In genomic region chr3:48469046-48469915, GRCh38 we compare ENCODE assay signal across 11 cellular contexts. TPM values are rescaled to one million over a fixed set of nuclear protein-coding genes. Genes with fewer than 3 reads are reported as not detected.
DNase-seq lines count a peak whose midpoint lies in the region; ATAC-seq and TF ChIP-seq lines count a peak whose summit lies in the region.
"Had no signal": no experiment of that assay in that cellular context is flagged by ENCODE, and none has a peak within 500 bp of the region (broad histone marks: within the 10 kb centered on the region; RNA-seq: fewer than 3 reads in every experiment).

No MANE protein-coding gene starts in this region.

- H3K36me3 ChIP-seq in heart left ventricle (peaks cover 0 to 45% (median 19%) of the 10 kb centered on the region in 9 donors), lower lobe of right lung (peaks cover 42% of the 10 kb centered on the region), HAP-1 (replicated peaks) (peaks cover 46% of the 10 kb centered on the region)

- TF ChIP-seq CTCF in heart left ventricle (IDR thresholded peaks at IDR 0.05) (no peak), lower lobe of right lung (IDR thresholded peaks at IDR 0.05) (no peak), type B pancreatic cell (conservative IDR thresholded peaks at IDR 0.05) (no peak)

- peaks cover 19 to 38% of the 10 kb centered on the region in 2 donors for H3K36me3 Mint-ChIP-seq in activated naive CD4-positive, alpha-beta T cell treated with anti-CD3 and anti-CD28 coated beads, Interleukin-2, amount 50 U/mL, for 72 hours
- H3K36me3 Mint-ChIP-seq in type B pancreatic cell: peaks cover 8% of the 10 kb centered on the region

- POLR2A ChIA-PET in HEK293T (lab: Yijun Ruan, JAX): interaction anchor here (0.9 to 1.2 kb wide), 2 partner anchors 23 to 80 kb away, joined by 3 read pairs; partner anchors contain the start of gene ATRIP

- DNase-seq in heart left ventricle (no peak), cardiac septum (ENCODE audit: low spot score) (no peak), lower lobe of right lung (no peak), type B pancreatic cell (ENCODE audit: extremely low spot score, unreplicated experiment) (no peak), HEK293T (ENCODE audit: extremely low spot score) (no peak), HAP-1 (ENCODE audit: low spot score in 2 of 2) (no peak)
- DNase-seq in activated naive CD4-positive, alpha-beta T cell treated with anti-CD3 and anti-CD28 coated beads, Interleukin-2, amount 50 U/mL, for 72 hours (ENCODE audit: low spot score in 2 of 2): peak in 1 of 2 donors; percentile 53
- DNase-seq: NCI-H2171 had no signal

- no peaks in the 10 kb centered on the region for H3K9me3 Mint-ChIP-seq in activated naive CD4-positive, alpha-beta T cell treated with anti-CD3 and anti-CD28 coated beads, Interleukin-2, amount 50 U/mL, for 72 hours
- no peaks in the 10 kb centered on the region for H3K9me3 Mint-ChIP-seq in type B pancreatic cell

- H3K4me3 ChIP-seq in heart left ventricle: peak overlapping the region in 1 of 12 donors; percentile 11
- H3K4me3 ChIP-seq in lower lobe of right lung: no peak overlapping the region
- H3K4me3 ChIP-seq in HAP-1: no peak overlapping the region
- H3K4me3 ChIP-seq: skin epidermis had no signal

- no peaks in the 10 kb centered on the region for H3K27me3 Mint-ChIP-seq in type B pancreatic cell

- H3K9me3 ChIP-seq in heart left ventricle (no peaks in the 10 kb centered on the region), lower lobe of right lung (no peaks in the 10 kb centered on the region), HAP-1 (no peaks in the 10 kb centered on the region)

- H3K27me3 ChIP-seq in heart left ventricle (no peaks in the 10 kb centered on the region), lower lobe of right lung (ENCODE audit: low read depth) (no peaks in the 10 kb centered on the region), HAP-1 (ENCODE audit: low read depth) (no peaks in the 10 kb centered on the region)

- H3K4me1 Mint-ChIP-seq in type B pancreatic cell (ENCODE audit: unreplicated experiment): peaks cover 29% of the 10 kb centered on the region

- ATAC-seq in heart left ventricle: no peak
- no peak for ATAC-seq in activated naive CD4-positive, alpha-beta T cell treated with anti-CD3 and anti-CD28 coated beads, Interleukin-2, amount 50 U/mL, for 72 hours
- no peak for ATAC-seq in lower lobe of right lung
- no peak for ATAC-seq in GM19351 (IDR thresholded peaks at IDR 0.05; ENCODE audit: unreplicated experiment)

- TF ChIP-seq POLR2A in heart left ventricle (IDR thresholded peaks at IDR 0.05): no peak

- CTCF ChIA-PET in HEK293T (lab: Yijun Ruan, JAX): interaction anchor here (1.1 to 2.4 kb wide), 2 partner anchors 33 to 38 kb away, joined by 4 to 8 read pairs; no protein-coding TSS in a partner anchor

- peaks cover 17 to 90% (median 78%) of the 10 kb centered on the region in 12 donors for H3K4me1 ChIP-seq in heart left ventricle
- H3K4me1 ChIP-seq in lower lobe of right lung: peaks cover 89% of the 10 kb centered on the region
- peaks cover 21% of the 10 kb centered on the region for H3K4me1 ChIP-seq in HAP-1

- intact Hi-C loops in heart left ventricle (cut with DNase I): loop anchor here in 6 of 10 donors (5.0 to 10.0 kb wide), 3 partner anchors 33 to 166 kb away; partner anchors contain the start of genes SHISA5 (in 4 of the 6) and SLC26A6 (in 1 of the 6)
- intact Hi-C loops in cardiac septum (cut with DNase I): no loop called here
- intact Hi-C loops in lower lobe of right lung (cut with DNase I): loop anchor here (10.0 kb wide), 1 partner anchor 86 kb away; the partner anchor contains the start of gene PFKFB4

- no peak overlapping the region for H3K4me3 Mint-ChIP-seq in type B pancreatic cell

- H3K27ac Mint-ChIP-seq in activated naive CD4-positive, alpha-beta T cell treated with anti-CD3 and anti-CD28 coated beads, Interleukin-2, amount 50 U/mL, for 72 hours: peak overlapping the region; percentile 96 to 98
- H3K27ac Mint-ChIP-seq in type B pancreatic cell: peak overlapping the region; percentile 100

- H3K27ac ChIP-seq in heart left ventricle (peak overlapping the region in 9 of 12 donors; percentile 9 to 100 (median 92)), lower lobe of right lung (peak overlapping the region; percentile 100)
- H3K27ac ChIP-seq: epithelial cell of prostate had no signal

- in situ Hi-C loops in HAP-1 (cut with MboI; ENCODE audit: low sequenced_read_pairs): no loop called here

- WGBS in heart left ventricle, 4 donors: 78 to 85% (median 79%) methylated on average over 20 to 29 of the region's 29 CpGs

TF ChIP-seq in HEK293T, 16 proteins besides CTCF, POLR2A, EP300 and RAD21:
- TF ChIP-seq BHLHE40 (IDR thresholded peaks at IDR 0.05; ENCODE audit: borderline replicate concordance): no peak
- TF ChIP-seq PKNOX1 (IDR thresholded peaks at IDR 0.05): no peak
- TF ChIP-seq ZNF384 (IDR thresholded peaks at IDR 0.05): no peak
- TF ChIP-seq LEF1 (IDR thresholded peaks at IDR 0.05; ENCODE audit: borderline replicate concordance): no peak
- no peak for TF ChIP-seq ARNT (IDR thresholded peaks at IDR 0.05)
- no peak for TF ChIP-seq FOXM1 (IDR thresholded peaks at IDR 0.05; ENCODE audit: borderline replicate concordance)
- no peak for TF ChIP-seq SUZ12 (IDR thresholded peaks at IDR 0.05)
- TF ChIP-seq NFRKB (IDR thresholded peaks at IDR 0.05): no peak
- no peak for TF ChIP-seq TARDBP (IDR thresholded peaks at IDR 0.05)
- no peak for TF ChIP-seq CTBP1 (IDR thresholded peaks at IDR 0.05; ENCODE audit: borderline replicate concordance)
- TF ChIP-seq FOXK2 (IDR thresholded peaks at IDR 0.05): no peak
- no peak for TF ChIP-seq HDGF (IDR thresholded peaks at IDR 0.05; ENCODE audit: borderline replicate concordance)
- TF ChIP-seq L3MBTL2 (conservative IDR thresholded peaks at IDR 0.05): no peak
- TF ChIP-seq SP1 (IDR thresholded peaks at IDR 0.05): no peak
- TF ChIP-seq ELF4 (IDR thresholded peaks at IDR 0.05): no peak
- no peak for TF ChIP-seq FOXA1 (IDR thresholded peaks at IDR 0.05)
TF ChIP-seq in HEK293T: peak in this region for 0.

RNA-seq across cellular contexts. Expression of gene ATRIP, which starts 22.7 kb away (rescaled TPM):
- total RNA-seq in heart left ventricle (1 to 10 TPM; 2.1 to 5.0 (median 3.6) TPM), cardiac septum (4.1 TPM), lower lobe of right lung (5.9 TPM), type B pancreatic cell (ENCODE audit: low replicate concordance) (9.3 and 16.0 TPM in 2 replicates)
- 1 to 10 TPM; 2.6 to 5.1 TPM for polyA plus RNA-seq in heart left ventricle
- 10 to 100 TPM; 10.1 to 15.9 TPM for total RNA-seq in activated naive CD4-positive, alpha-beta T cell treated with anti-CD3 and anti-CD28 coated beads, Interleukin-2, amount 50 U/mL, for 72 hours

RNA-seq across cellular contexts. Expression of gene TMA7, which starts 29.2 kb away (rescaled TPM):
- total RNA-seq in heart left ventricle: 100 to 1,000 TPM; 177 to 284 (median 198) TPM
- polyA plus RNA-seq in heart left ventricle: 100 to 1,000 TPM; 289 to 733 TPM
- total RNA-seq in cardiac septum: 192 TPM
- 100 to 1,000 TPM; 168 to 307 TPM for total RNA-seq in activated naive CD4-positive, alpha-beta T cell treated with anti-CD3 and anti-CD28 coated beads, Interleukin-2, amount 50 U/mL, for 72 hours
- 153 TPM for total RNA-seq in lower lobe of right lung
- total RNA-seq in type B pancreatic cell (ENCODE audit: low replicate concordance): 268 and 281 TPM in 2 replicates

RNA-seq across cellular contexts. Expression of gene CCDC51, which starts 29.4 kb away (rescaled TPM):
- 10 to 100 TPM in 6 of 9 donors, 1 to 10 TPM in 3; 8.2 to 14.8 (median 11.6) TPM for total RNA-seq in heart left ventricle
- 10 to 100 TPM in 1 of 2 donors, 1 to 10 TPM in 1; 9.3 to 13.5 TPM for polyA plus RNA-seq in heart left ventricle
- total RNA-seq in cardiac septum: 8.9 TPM
- total RNA-seq in activated naive CD4-positive, alpha-beta T cell treated with anti-CD3 and anti-CD28 coated beads, Interleukin-2, amount 50 U/mL, for 72 hours: 10 to 100 TPM; 21.7 to 27.1 TPM
- 8.6 TPM for total RNA-seq in lower lobe of right lung
- total RNA-seq in type B pancreatic cell (ENCODE audit: low replicate concordance): 15.0 and 25.7 TPM in 2 replicates

RNA-seq across cellular contexts. Expression of gene SHISA5, which starts 34.7 kb away (rescaled TPM):
- total RNA-seq in heart left ventricle (100 to 1,000 TPM in 2 of 9 donors, 10 to 100 TPM in 7; 38.6 to 124 (median 54.6) TPM), cardiac septum (47.8 TPM), lower lobe of right lung (187 TPM), type B pancreatic cell (ENCODE audit: low replicate concordance) (162 and 193 TPM in 2 replicates)
- 10 to 100 TPM; 25.8 to 68.5 TPM for polyA plus RNA-seq in heart left ventricle
- 10 to 100 TPM; 64.0 to 75.3 TPM for total RNA-seq in activated naive CD4-positive, alpha-beta T cell treated with anti-CD3 and anti-CD28 coated beads, Interleukin-2, amount 50 U/mL, for 72 hours

RNA-seq across cellular contexts. Expression of gene PLXNB1, which starts 39.4 kb away (rescaled TPM):
- total RNA-seq in heart left ventricle (10 to 100 TPM; 28.0 to 71.8 (median 46.4) TPM), cardiac septum (43.4 TPM), lower lobe of right lung (94.3 TPM), type B pancreatic cell (ENCODE audit: low replicate concordance) (212 and 367 TPM in 2 replicates)
- 10 to 100 TPM; 31.8 to 64.6 TPM for polyA plus RNA-seq in heart left ventricle
- 1 to 10 TPM; 3.0 to 7.3 TPM for total RNA-seq in activated naive CD4-positive, alpha-beta T cell treated with anti-CD3 and anti-CD28 coated beads, Interleukin-2, amount 50 U/mL, for 72 hours
